ENCODE assay signal across 7 cellular contexts in the genomic region with DNA sequence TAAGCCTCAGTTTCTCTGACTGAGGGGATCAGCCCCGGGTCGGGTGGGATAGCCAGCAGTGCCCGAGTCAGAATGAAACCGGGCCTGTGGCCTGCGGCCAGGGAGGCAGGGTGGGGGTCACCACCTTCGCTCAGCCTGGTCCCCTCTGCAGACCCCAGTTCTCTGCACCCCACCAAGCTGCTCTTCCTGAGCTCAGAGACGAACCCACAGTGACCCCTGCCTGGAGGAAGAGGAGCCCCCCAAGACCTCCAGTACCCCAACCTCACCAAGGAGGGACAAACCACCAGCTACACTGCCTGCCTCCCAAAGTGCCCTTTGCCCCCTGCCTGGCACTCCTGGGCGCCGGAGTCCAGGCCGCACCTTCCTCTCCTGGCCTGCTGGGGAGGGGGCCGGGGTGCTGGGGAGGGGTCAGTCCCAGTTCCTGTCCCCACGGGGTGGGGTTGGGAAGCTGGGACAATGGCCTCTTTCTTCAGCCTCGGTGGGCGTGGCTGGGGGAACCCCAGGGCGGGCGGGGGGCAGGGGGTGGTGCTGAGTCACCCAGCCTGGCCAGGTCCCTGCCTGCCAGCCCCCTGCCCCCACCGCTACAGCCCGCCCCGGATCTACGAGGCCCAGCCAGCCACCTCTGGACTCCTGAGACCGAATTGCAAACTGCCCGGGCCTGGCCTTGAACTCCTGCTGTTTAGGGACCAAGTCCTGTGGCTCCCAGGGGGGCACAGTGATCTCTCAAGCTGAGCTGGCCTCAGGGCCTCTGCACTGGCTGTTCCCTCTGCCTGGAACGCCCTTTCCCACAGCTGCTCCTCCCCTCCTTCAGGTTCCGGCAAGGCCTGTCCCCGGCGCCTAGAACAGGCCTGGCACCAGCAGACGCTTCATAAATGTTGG. TPM values are rescaled to one million over a fixed set of nuclear protein-coding genes. Genes with fewer than 3 reads are reported as not detected.
DNase-seq lines count a peak whose midpoint lies in the region; ATAC-seq and TF ChIP-seq lines count a peak whose summit lies in the region.

No MANE protein-coding gene starts in this region.

- TF ChIP-seq CTCF in body of pancreas (IDR thresholded peaks at IDR 0.05) (no peak), liver (IDR thresholded peaks at IDR 0.05; ENCODE audit: low read depth, low read length, missing input control) (no peak), thoracic aorta (IDR thresholded peaks at IDR 0.05) (no peak)

- H3K4me1 ChIP-seq in body of pancreas = peaks cover 31% of the 10 kb centered on the region
- peaks cover 12 to 39% (median 24%) of the 10 kb centered on the region in 4 donors for H3K4me1 ChIP-seq in liver (ENCODE audit: control insufficient read depth in 4 of 4, insufficient read depth in 4 of 4, low read length in 3 of 4)
- peaks cover 22 to 27% of the 10 kb centered on the region in 2 donors for H3K4me1 ChIP-seq in thoracic aorta (ENCODE audit: control insufficient read depth in 1 of 2, low read depth in 2 of 2)

- H3K27me3 ChIP-seq in body of pancreas (no peaks in the 10 kb centered on the region), liver (ENCODE audit: control insufficient read depth in 4 of 4, insufficient read depth in 4 of 4, low read length in 3 of 4) (no peaks in the 10 kb centered on the region), thoracic aorta (replicated peaks; ENCODE audit: insufficient read depth) (no peaks in the 10 kb centered on the region)

- ATAC-seq in body of pancreas (peak; percentile 81), thoracic aorta (ENCODE audit: insufficient number of reproducible peaks, low FRiP score, low read depth) (no peak)

- intact Hi-C loops in body of pancreas (cut with DNase I) = no loop called here

- H3K36me3 ChIP-seq in body of pancreas (replicated peaks in 1 of 2; ENCODE audit: insufficient read depth in 1 of 2, low read depth in 2 of 2) (peaks cover 0 to 13% of the 10 kb centered on the region in 2 donors), liver (ENCODE audit: control insufficient read depth in 4 of 4, insufficient read depth in 3 of 4, low read depth in 1 of 4, low read length in 3 of 4) (peaks cover 4 to 22% (median 17%) of the 10 kb centered on the region in 4 donors), thoracic aorta (peaks cover 34% of the 10 kb centered on the region)

- H3K4me3 ChIP-seq in body of pancreas (no peak overlapping the region), liver (ENCODE audit: low read depth in 1 of 3, low read length in 3 of 3) (peak overlapping the region in 2 of 3 donors; percentile 1 to 37), thoracic aorta (peak overlapping the region; percentile 6)

- peak overlapping the region; percentile 62 to 83 (median 78) for H3K27ac ChIP-seq in body of pancreas
- H3K27ac ChIP-seq in liver (ENCODE audit: low read depth in 1 of 2, low read length in 2 of 2) = peak overlapping the region; percentile 80 to 87
- peak overlapping the region; percentile 27 to 34 for H3K27ac ChIP-seq in thoracic aorta

- peak; percentile 28 for DNase-seq in LoVo (ENCODE audit: low spot score)
- peak; percentile 68 to 83 (median 78) for DNase-seq in body of pancreas
- no peak for DNase-seq in thoracic aorta (ENCODE audit: low spot score)
- no peak for DNase-seq in ACHN
- no peak for DNase-seq in stimulated activated CD4-positive, alpha-beta T cell treated with anti-CD3 and anti-CD28 coated beads, Interleukin-12 subunit alpha, Interleukin-12 subunit beta, amount 100 ng/mL, for 4 hours
- DNase-seq in HUDEP-2 (lab: John Stamatoyannopoulos, UW; ENCODE audit: unreplicated experiment in 76 of 76) = no peak

- in situ Hi-C loops in ACHN (cut with HindIII; ENCODE audit: low pct_ligation_motif_present, low pct_unique_long_range_greater_than_20kb, low sequenced_read_pairs) = no loop called here

- TF ChIP-seq POLR2A in body of pancreas (IDR thresholded peaks at IDR 0.05) = no peak

- H3K9me3 ChIP-seq in body of pancreas (no peaks in the 10 kb centered on the region), liver (ENCODE audit: control insufficient read depth in 4 of 4, low read length in 3 of 4) (no peaks in the 10 kb centered on the region), thoracic aorta (no peaks in the 10 kb centered on the region)

- TF ChIP-seq RAD21 in liver (IDR thresholded peaks at IDR 0.05) = peak; percentile 37 to 38

- no peak overlapping the region for H3K9ac ChIP-seq in liver (ENCODE audit: low read depth in 1 of 2, low read length in 2 of 2)

- 41 to 58% methylated on average over 6 to 23 of the region's 27 CpGs for WGBS in body of pancreas, 2 donors
- WGBS in liver = 18% methylated on average over 27 of the region's 27 CpGs

TF ChIP-seq in liver, 16 proteins besides CTCF, POLR2A, EP300 and RAD21:
- TF ChIP-seq JUND (IDR thresholded peaks at IDR 0.05) (peak in 1 of 2 donors; percentile 62), RXRA (IDR thresholded peaks at IDR 0.05) (peak; percentile 79 to 93), EGR1 (IDR thresholded peaks at IDR 0.05; ENCODE audit: low read depth in 2 of 2) (peak in 1 of 2 donors; percentile 63), GABPA (IDR thresholded peaks at IDR 0.05 in 1 of 2, conservative IDR thresholded peaks at IDR 0.05 in 1 of 2) (peak in 1 of 2 donors; percentile 58), SP1 (IDR thresholded peaks at IDR 0.05) (peak; percentile 71), FOXA2 (IDR thresholded peaks at IDR 0.05) (no peak), HNF4G (IDR thresholded peaks at IDR 0.05) (peak; percentile 60), TAF1 (conservative IDR thresholded peaks at IDR 0.05) (no peak), YY1 (IDR thresholded peaks at IDR 0.05) (peak; percentile 53), FOXA1 (IDR thresholded peaks at IDR 0.05) (peak; percentile 53), HNF4A (conservative IDR thresholded peaks at IDR 0.05) (peak; percentile 94 to 95), NR2F2 (IDR thresholded peaks at IDR 0.05) (peak; percentile 43)
- TF ChIP-seq, protein P1, sequence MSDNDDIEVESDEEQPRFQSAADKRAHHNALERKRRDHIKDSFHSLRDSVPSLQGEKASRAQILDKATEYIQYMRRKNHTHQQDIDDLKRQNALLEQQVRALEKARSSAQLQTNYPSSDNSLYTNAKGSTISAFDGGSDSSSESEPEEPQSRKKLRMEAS (IDR thresholded peaks at IDR 0.05) = peak; percentile 47
- TF ChIP-seq, protein P2, sequence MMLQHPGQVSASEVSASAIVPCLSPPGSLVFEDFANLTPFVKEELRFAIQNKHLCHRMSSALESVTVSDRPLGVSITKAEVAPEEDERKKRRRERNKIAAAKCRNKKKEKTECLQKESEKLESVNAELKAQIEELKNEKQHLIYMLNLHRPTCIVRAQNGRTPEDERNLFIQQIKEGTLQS (IDR thresholded peaks at IDR 0.05) = peak; percentile 14
- TF ChIP-seq, protein P3, sequence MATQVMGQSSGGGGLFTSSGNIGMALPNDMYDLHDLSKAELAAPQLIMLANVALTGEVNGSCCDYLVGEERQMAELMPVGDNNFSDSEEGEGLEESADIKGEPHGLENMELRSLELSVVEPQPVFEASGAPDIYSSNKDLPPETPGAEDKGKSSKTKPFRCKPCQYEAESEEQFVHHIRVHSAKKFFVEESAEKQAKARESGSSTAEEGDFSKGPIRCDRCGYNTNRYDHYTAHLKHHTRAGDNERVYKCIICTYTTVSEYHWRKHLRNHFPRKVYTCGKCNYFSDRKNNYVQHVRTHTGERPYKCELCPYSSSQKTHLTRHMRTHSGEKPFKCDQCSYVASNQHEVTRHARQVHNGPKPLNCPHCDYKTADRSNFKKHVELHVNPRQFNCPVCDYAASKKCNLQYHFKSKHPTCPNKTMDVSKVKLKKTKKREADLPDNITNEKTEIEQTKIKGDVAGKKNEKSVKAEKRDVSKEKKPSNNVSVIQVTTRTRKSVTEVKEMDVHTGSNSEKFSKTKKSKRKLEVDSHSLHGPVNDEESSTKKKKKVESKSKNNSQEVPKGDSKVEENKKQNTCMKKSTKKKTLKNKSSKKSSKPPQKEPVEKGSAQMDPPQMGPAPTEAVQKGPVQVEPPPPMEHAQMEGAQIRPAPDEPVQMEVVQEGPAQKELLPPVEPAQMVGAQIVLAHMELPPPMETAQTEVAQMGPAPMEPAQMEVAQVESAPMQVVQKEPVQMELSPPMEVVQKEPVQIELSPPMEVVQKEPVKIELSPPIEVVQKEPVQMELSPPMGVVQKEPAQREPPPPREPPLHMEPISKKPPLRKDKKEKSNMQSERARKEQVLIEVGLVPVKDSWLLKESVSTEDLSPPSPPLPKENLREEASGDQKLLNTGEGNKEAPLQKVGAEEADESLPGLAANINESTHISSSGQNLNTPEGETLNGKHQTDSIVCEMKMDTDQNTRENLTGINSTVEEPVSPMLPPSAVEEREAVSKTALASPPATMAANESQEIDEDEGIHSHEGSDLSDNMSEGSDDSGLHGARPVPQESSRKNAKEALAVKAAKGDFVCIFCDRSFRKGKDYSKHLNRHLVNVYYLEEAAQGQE (IDR thresholded peaks at IDR 0.05) = peak; percentile 53
- TF ChIP-seq, protein P4, sequence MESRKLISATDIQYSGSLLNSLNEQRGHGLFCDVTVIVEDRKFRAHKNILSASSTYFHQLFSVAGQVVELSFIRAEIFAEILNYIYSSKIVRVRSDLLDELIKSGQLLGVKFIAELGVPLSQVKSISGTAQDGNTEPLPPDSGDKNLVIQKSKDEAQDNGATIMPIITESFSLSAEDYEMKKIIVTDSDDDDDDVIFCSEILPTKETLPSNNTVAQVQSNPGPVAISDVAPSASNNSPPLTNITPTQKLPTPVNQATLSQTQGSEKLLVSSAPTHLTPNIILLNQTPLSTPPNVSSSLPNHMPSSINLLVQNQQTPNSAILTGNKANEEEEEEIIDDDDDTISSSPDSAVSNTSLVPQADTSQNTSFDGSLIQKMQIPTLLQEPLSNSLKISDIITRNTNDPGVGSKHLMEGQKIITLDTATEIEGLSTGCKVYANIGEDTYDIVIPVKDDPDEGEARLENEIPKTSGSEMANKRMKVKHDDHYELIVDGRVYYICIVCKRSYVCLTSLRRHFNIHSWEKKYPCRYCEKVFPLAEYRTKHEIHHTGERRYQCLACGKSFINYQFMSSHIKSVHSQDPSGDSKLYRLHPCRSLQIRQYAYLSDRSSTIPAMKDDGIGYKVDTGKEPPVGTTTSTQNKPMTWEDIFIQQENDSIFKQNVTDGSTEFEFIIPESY (IDR thresholded peaks at IDR 0.05) = no peak

RNA-seq across cellular contexts. Expression of a gene that starts 14.3 kb away (rescaled TPM):
- 10 to 100 TPM; 30.9 to 31.3 TPM for total RNA-seq in body of pancreas
- 10 to 100 TPM; 23.6 to 28.9 TPM for total RNA-seq in liver
- polyA plus RNA-seq in liver = 10 to 100 TPM in 1 of 2 donors, 1 to 10 TPM in 1; 2.9 to 11.7 TPM
- total RNA-seq in thoracic aorta = 10 to 100 TPM; 85.1 to 91.9 TPM

RNA-seq across cellular contexts. Expression of a gene that starts 44.8 kb away (rescaled TPM):
- 10 to 100 TPM; 12.7 to 17.1 TPM for total RNA-seq in body of pancreas
- 10 to 100 TPM; 10.8 to 14.1 TPM for total RNA-seq in liver
- polyA plus RNA-seq in liver = 10 to 100 TPM in 1 of 2 donors, 1 to 10 TPM in 1; 5.6 to 10.4 TPM
- total RNA-seq in thoracic aorta = 10 to 100 TPM; 10.2 to 32.2 TPM

Comparison
In these comparisons a context has a peak if more than half of its experiments do, and no peak if none do; other contexts are left out.
1. DNase-seq: peak in LoVo (single experiment) and body of pancreas (4 of 4); none in thoracic aorta (single experiment), ACHN (single experiment), stimulated activated CD4-positive, alpha-beta T cell treated with anti-CD3 and anti-CD28 coated beads, Interleukin-12 subunit alpha, Interleukin-12 subunit beta, amount 100 ng/mL, for 4 hours (single experiment) and HUDEP-2 (0 of 76).
2. H3K27ac ChIP-seq: peak in every context shown above with its lines; median percentile 84 in liver; 78 in body of pancreas; 30 in thoracic aorta.
3. H3K4me3 ChIP-seq: peak in liver (2 of 3) and thoracic aorta (single experiment); none in body of pancreas (0 of 2).